Comparison of ENCODE assay signal across 8 cellular contexts in genomic region chr18:12657048-12657848, GRCh38. TPM values are rescaled to one million over a fixed set of nuclear protein-coding genes. Genes with fewer than 3 reads are reported as not detected.
DNase-seq lines count a peak whose midpoint lies in the region; ATAC-seq and TF ChIP-seq lines count a peak whose summit lies in the region.

No MANE protein-coding gene starts in this region.

- H4K20me1 ChIP-seq in BLaER1: peaks cover 43% of the 10 kb centered on the region

- peak in 2 of 56 donors; percentile 6 to 10 for TF ChIP-seq CTCF in dorsolateral prefrontal cortex (IDR thresholded peaks at IDR 0.05 in 54 of 56, conservative IDR thresholded peaks at IDR 0.05 in 2 of 56; ENCODE audit: low read depth in 1 of 56, partially characterized antibody in 56 of 56)
- no peak for TF ChIP-seq CTCF in lung (IDR thresholded peaks at IDR 0.05; ENCODE audit: control extremely low read depth, extremely low read depth)

- WGBS in lung, 2 donors: 0% methylated on average over 50 to 108 of the region's 108 CpGs

- no peaks in the 10 kb centered on the region for H3K9me3 ChIP-seq in BLaER1
- H3K9me3 ChIP-seq in lung (ENCODE audit: control insufficient read depth in 2 of 2, insufficient read depth in 1 of 2, low read length in 1 of 2): peaks cover 0 to 4% of the 10 kb centered on the region in 2 donors

- intact Hi-C loops in dorsolateral prefrontal cortex (cut with DNase I): loop anchor here (2.0 to 5.0 kb wide), 6 partner anchors 116 to 290 kb away; partner anchors contain the start of genes AFG3L2 (in 2 of the 2), PRELID3A (in 2 of the 2) and SEH1L (in 1 of the 2)

- H3K9ac ChIP-seq in BLaER1: peak overlapping the region; percentile 57

- ATAC-seq in GM19035 (IDR thresholded peaks at IDR 0.05; ENCODE audit: unreplicated experiment): peak; percentile 40
- ATAC-seq in HG03196 (IDR thresholded peaks at IDR 0.05; ENCODE audit: unreplicated experiment): peak; percentile 33
- peak; percentile 43 for ATAC-seq in lung (ENCODE audit: insufficient read depth, low FRiP score)
- peak; percentile 29 for ATAC-seq in stimulated activated naive CD8-positive, alpha-beta T cell treated with anti-CD3 and anti-CD28 coated beads, Interleukin-15, Interleukin-2, amounts not matched to agents 100 U/mL and 50 U/mL, for 24 hours

- H3K4me1 ChIP-seq in BLaER1 (peaks cover 12% of the 10 kb centered on the region), lung (ENCODE audit: control insufficient read depth in 2 of 2, insufficient read depth in 2 of 2, low read length in 2 of 2) (peaks cover 2 to 8% of the 10 kb centered on the region in 2 donors)

- peak overlapping the region; percentile 98 for H3K4me2 ChIP-seq in BLaER1

- H3K36me3 ChIP-seq in BLaER1 (peaks cover 6% of the 10 kb centered on the region; the same call in 1 of the 2 replicates), lung (ENCODE audit: control insufficient read depth in 2 of 2, insufficient read depth in 2 of 2, low read length in 2 of 2) (peaks cover 0 to 2% of the 10 kb centered on the region in 2 donors)

- H3K27me3 ChIP-seq in BLaER1 (peaks cover 65% of the 10 kb centered on the region), dorsolateral prefrontal cortex (no peaks in the 10 kb centered on the region), lung (ENCODE audit: control insufficient read depth, insufficient read depth) (no peaks in the 10 kb centered on the region)

- DNase-seq in UCSD-AML1 (lab: John Stamatoyannopoulos, UW; ENCODE audit: unreplicated experiment) (peak; percentile 56), dorsolateral prefrontal cortex (peak in 5 of 10 donors; percentile 31 to 70 (median 62)), lung (ENCODE audit: low spot score) (peak; percentile 34), NCI-H446 treated with DMSO at 0.1 percent for 48 hours (lab: John Stamatoyannopoulos, UW) (no peak)
- DNase-seq in stimulated activated naive CD8-positive, alpha-beta T cell treated with anti-CD3 and anti-CD28 coated beads, Interleukin-15, Interleukin-2, amounts not matched to agents 100 U/mL and 50 U/mL, for 24 hours: peak; percentile 35

- H3K4me3 ChIP-seq in BLaER1: peak overlapping the region; percentile 80
- peak overlapping the region; percentile 56 to 93 (median 82) for H3K4me3 ChIP-seq in dorsolateral prefrontal cortex
- H3K4me3 ChIP-seq in lung: peak overlapping the region; percentile 90

- H3K27ac ChIP-seq in BLaER1: no peak overlapping the region
- H3K27ac ChIP-seq in dorsolateral prefrontal cortex: peak overlapping the region; percentile 51 to 99 (median 95)
- H3K27ac ChIP-seq in lung (ENCODE audit: low read depth in 1 of 2, low read length in 1 of 2): peak overlapping the region; percentile 95

RNA-seq across cellular contexts. Expression of gene SPIRE1, which starts 0.7 kb away (rescaled TPM):
- total RNA-seq in dorsolateral prefrontal cortex (100 to 1,000 TPM in 99 of 120 experiments, 10 to 100 TPM in 21; 76.6 to 170 (median 113) TPM), lung (10 to 100 TPM; 17.5 to 34.0 TPM)
- polyA plus RNA-seq in lung: 10 to 100 TPM in 1 of 2 donors, 1 to 10 TPM in 1; 8.7 to 12.0 TPM

RNA-seq across cellular contexts. Expression of gene CEP76, which starts 45.3 kb away (rescaled TPM):
- total RNA-seq in dorsolateral prefrontal cortex: 10 to 100 TPM in 67 of 120 experiments, 1 to 10 TPM in 53; 5.4 to 17.5 (median 10.4) TPM
- total RNA-seq in lung: 10 to 100 TPM in 1 of 2 donors, 1 to 10 TPM in 1; 4.4 to 10.4 TPM
- polyA plus RNA-seq in lung: 1 to 10 TPM; 3.0 to 3.5 TPM

RNA-seq across cellular contexts. Expression of gene PSMG2, which starts 45.6 kb away (rescaled TPM):
- total RNA-seq in dorsolateral prefrontal cortex: 10 to 100 TPM; 46.0 to 79.5 (median 56.9) TPM
- total RNA-seq in lung: 10 to 100 TPM; 53.3 to 60.7 TPM
- polyA plus RNA-seq in lung: 100 to 1,000 TPM in 1 of 2 donors, 10 to 100 TPM in 1; 61.8 to 117 TPM
